ENCODE assay signal across 1 cellular context in the genomic region with DNA sequence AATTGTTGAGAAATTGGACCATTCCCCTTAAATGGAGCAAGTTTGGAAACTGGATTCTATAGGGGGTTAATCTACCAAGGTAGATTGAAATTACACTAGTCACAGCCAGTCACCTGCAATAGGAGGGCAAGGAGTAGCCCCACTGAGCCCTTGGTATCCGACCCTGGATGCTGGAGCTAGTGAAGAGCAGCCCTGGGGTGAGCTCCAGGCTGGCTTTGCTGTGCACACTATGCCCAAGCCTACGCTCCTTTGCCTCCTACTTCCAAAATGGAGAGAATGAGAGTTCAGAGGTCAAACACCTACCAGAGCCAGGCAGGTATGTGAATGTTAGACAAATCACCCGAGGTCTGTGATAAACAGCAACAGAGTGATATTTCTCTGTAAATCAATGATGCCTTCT.
TF ChIP-seq lines count a peak whose summit lies in the region.

No MANE protein-coding gene starts in this region.

TF ChIP-seq in neural cell, 6 proteins besides CTCF, POLR2A, EP300 and RAD21:
- no peak for TF ChIP-seq SMC3 (conservative IDR thresholded peaks at IDR 0.05; ENCODE audit: poor library complexity)
- TF ChIP-seq POLR2AphosphoS5 (IDR thresholded peaks at IDR 0.05): peak; percentile 10
- TF ChIP-seq, protein P1, sequence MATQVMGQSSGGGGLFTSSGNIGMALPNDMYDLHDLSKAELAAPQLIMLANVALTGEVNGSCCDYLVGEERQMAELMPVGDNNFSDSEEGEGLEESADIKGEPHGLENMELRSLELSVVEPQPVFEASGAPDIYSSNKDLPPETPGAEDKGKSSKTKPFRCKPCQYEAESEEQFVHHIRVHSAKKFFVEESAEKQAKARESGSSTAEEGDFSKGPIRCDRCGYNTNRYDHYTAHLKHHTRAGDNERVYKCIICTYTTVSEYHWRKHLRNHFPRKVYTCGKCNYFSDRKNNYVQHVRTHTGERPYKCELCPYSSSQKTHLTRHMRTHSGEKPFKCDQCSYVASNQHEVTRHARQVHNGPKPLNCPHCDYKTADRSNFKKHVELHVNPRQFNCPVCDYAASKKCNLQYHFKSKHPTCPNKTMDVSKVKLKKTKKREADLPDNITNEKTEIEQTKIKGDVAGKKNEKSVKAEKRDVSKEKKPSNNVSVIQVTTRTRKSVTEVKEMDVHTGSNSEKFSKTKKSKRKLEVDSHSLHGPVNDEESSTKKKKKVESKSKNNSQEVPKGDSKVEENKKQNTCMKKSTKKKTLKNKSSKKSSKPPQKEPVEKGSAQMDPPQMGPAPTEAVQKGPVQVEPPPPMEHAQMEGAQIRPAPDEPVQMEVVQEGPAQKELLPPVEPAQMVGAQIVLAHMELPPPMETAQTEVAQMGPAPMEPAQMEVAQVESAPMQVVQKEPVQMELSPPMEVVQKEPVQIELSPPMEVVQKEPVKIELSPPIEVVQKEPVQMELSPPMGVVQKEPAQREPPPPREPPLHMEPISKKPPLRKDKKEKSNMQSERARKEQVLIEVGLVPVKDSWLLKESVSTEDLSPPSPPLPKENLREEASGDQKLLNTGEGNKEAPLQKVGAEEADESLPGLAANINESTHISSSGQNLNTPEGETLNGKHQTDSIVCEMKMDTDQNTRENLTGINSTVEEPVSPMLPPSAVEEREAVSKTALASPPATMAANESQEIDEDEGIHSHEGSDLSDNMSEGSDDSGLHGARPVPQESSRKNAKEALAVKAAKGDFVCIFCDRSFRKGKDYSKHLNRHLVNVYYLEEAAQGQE (IDR thresholded peaks at IDR 0.05; ENCODE audit: borderline replicate concordance): no peak
- no peak for TF ChIP-seq EZH2 (IDR thresholded peaks at IDR 0.05; ENCODE audit: borderline replicate concordance, insufficient read depth, low read length, poor library complexity, severe bottlenecking)
